In genomic region chr7:137572071-137572784, GRCh38 we compare ENCODE assay signal across 25 cellular contexts.
"Had no signal": no experiment of that assay in that cellular context is flagged by ENCODE, and none has a peak within 500 bp of the region (broad histone marks: within the 10 kb centered on the region; RNA-seq: fewer than 3 reads in every experiment).

No MANE protein-coding gene starts in this region.

- H3K27me3 ChIP-seq: cardiac muscle cell, gastrocnemius medialis, left lung, sigmoid colon, vagina had no signal

- H3K4me1 Mint-ChIP-seq: activated B cell treated with CpG ODN at 0.5 μM for 24 hours; naive thymus-derived CD8-positive, alpha-beta T cell; stimulated activated naive B cell treated with anti-CD40 and anti-IgM and Interleukin-4, amounts not matched to agents 10 μg/mL and 1 μg/mL and 100 μg/mL, for 72 hours; T-helper 17 cell had no signal

- ATAC-seq: activated T-cell treated with anti-CD3 and anti-CD28 coated beads, Interleukin-2, amount 50 U/mL, for 72 hours; gastrocnemius medialis; left lung; naive thymus-derived CD8-positive, alpha-beta T cell; stimulated activated naive B cell treated with anti-CD40 and anti-IgM and Interleukin-4, amounts not matched to agents 10 μg/mL and 1 μg/mL and 100 μg/mL, for 72 hours; T-helper 17 cell had no signal

- H3K36me3 ChIP-seq: cardiac muscle cell, gastrocnemius medialis, left lung, sigmoid colon, vagina had no signal

- H3K27ac Mint-ChIP-seq: activated B cell treated with CpG ODN at 0.5 μM for 24 hours; activated T-cell treated with anti-CD3 and anti-CD28 coated beads, Interleukin-2, amount 50 U/mL, for 72 hours; mesothelial cell of epicardium; progenitor cell of endocrine pancreas; stimulated activated naive B cell treated with anti-CD40 and anti-IgM and Interleukin-4, amounts not matched to agents 10 μg/mL and 1 μg/mL and 100 μg/mL, for 72 hours; T-helper 17 cell had no signal

- H3K36me3 Mint-ChIP-seq: mesothelial cell of epicardium; naive thymus-derived CD8-positive, alpha-beta T cell; stimulated activated naive B cell treated with anti-CD40 and anti-IgM and Interleukin-4, amounts not matched to agents 10 μg/mL and 1 μg/mL and 100 μg/mL, for 72 hours had no signal

- H3K27ac ChIP-seq: cardiac muscle cell, epithelial cell of prostate, gastrocnemius medialis, left lung, vagina had no signal

- H3K4me2 ChIP-seq: smooth muscle cell had no signal

- H3K9me3 Mint-ChIP-seq: activated B cell treated with CpG ODN at 0.5 μM for 24 hours; activated T-cell treated with anti-CD3 and anti-CD28 coated beads, Interleukin-2, amount 50 U/mL, for 72 hours; naive thymus-derived CD8-positive, alpha-beta T cell; stimulated activated naive B cell treated with anti-CD40 and anti-IgM and Interleukin-4, amounts not matched to agents 10 μg/mL and 1 μg/mL and 100 μg/mL, for 72 hours had no signal

- DNase-seq: activated B cell treated with CpG ODN at 0.5 μM for 24 hours; activated CD4-positive, alpha-beta T cell treated with anti-CD3 and anti-CD28 coated beads for 4 hours; activated CD4-positive, alpha-beta T cell treated with anti-CD3 and anti-CD28 coated beads, Interleukin-2, amount 50 U/mL, for 48 hours; activated effector memory CD4-positive, alpha-beta T cell treated with anti-CD3 and anti-CD28 coated beads, Interleukin-2, amount 50 U/mL, for 16 hours; activated naive CD4-positive, alpha-beta T cell treated with anti-CD3 and anti-CD28 coated beads, Interleukin-2, amount 50 U/mL, for 16 hours; activated T-cell treated with anti-CD3 and anti-CD28 coated beads, Interleukin-2, amount 50 U/mL, for 72 hours; gastrocnemius medialis; hippocampal formation; kidney glomerular epithelial cell; left lung; naive thymus-derived CD8-positive, alpha-beta T cell; retina; sigmoid colon; stimulated activated CD4-positive, alpha-beta T cell treated with anti-CD3 and anti-CD28 coated beads, Interleukin-2, amount 100 ng/mL, for 48 hours; stimulated activated CD8-positive, alpha-beta memory T cell treated with anti-CD3 and anti-CD28 coated beads, Interleukin-4, amount 100 ng/mL, for 48 hours; stimulated activated naive B cell treated with anti-CD40 and anti-IgM and Interleukin-4, amounts not matched to agents 10 μg/mL and 1 μg/mL and 100 μg/mL, for 72 hours; T-helper 17 cell; trophoblast cell had no signal

- H3K27me3 Mint-ChIP-seq: activated B cell treated with CpG ODN at 0.5 μM for 24 hours; progenitor cell of endocrine pancreas; stimulated activated naive B cell treated with anti-CD40 and anti-IgM and Interleukin-4, amounts not matched to agents 10 μg/mL and 1 μg/mL and 100 μg/mL, for 72 hours; T-helper 17 cell had no signal

- H3K4me3 ChIP-seq: cardiac muscle cell, gastrocnemius medialis, left lung, lung, sigmoid colon, smooth muscle cell, vagina had no signal

- H3K4me1 ChIP-seq: gastrocnemius medialis, left lung, sigmoid colon, vagina had no signal

- H3K9me3 ChIP-seq: gastrocnemius medialis, left lung, sigmoid colon, vagina had no signal

- H3K4me3 Mint-ChIP-seq: activated B cell treated with CpG ODN at 0.5 μM for 24 hours; activated T-cell treated with anti-CD3 and anti-CD28 coated beads, Interleukin-2, amount 50 U/mL, for 72 hours; mesothelial cell of epicardium; naive thymus-derived CD8-positive, alpha-beta T cell; stimulated activated naive B cell treated with anti-CD40 and anti-IgM and Interleukin-4, amounts not matched to agents 10 μg/mL and 1 μg/mL and 100 μg/mL, for 72 hours; T-helper 17 cell had no signal
